ENCODE assay signal across 13 cellular contexts in the genomic region with DNA sequence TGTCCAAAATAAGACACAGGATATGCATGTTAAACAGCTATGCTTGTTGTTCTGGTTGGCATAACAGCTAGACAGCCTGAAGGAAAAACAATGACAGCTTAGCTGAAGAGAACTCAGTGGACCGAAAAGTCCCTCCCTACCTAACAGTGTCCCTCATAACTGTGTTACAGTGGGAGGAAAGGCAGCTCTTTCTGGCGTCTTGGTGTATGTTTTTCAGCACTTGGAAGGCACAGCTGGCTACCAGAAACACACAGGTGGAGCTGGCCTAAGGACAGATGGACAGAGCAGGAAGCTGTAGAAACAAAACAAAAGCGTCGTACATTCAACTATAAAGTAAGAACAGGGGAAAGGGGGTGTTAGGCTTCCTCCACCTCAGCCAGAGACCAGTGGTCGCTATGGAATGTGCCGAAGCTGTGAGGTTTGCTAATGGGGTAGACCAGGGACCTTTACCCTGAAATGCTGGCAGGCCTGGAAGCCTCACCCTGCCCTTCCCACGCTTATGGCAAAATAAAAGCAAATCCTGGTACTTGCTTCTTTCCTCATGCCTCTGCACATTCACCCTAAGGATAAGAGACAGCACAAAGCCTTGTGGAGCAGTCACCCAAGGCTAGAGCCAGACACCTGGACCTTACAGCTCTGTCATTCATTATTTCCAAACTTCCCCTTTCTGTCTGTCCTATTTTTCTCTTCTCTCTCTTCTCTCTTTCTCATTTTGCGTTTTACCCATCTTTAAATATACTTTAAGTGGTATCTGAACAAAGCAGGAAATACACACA.
DNase-seq lines count a peak whose midpoint lies in the region; ATAC-seq lines count a peak whose summit lies in the region.
"Had no signal": no experiment of that assay in that cellular context is flagged by ENCODE, and none has a peak within 500 bp of the region (broad histone marks: within the 10 kb centered on the region; RNA-seq: fewer than 3 reads in every experiment).

No MANE protein-coding gene starts in this region.

- no peak for ATAC-seq in GM21717 (IDR thresholded peaks at IDR 0.05; ENCODE audit: unreplicated experiment)
- ATAC-seq: natural killer cell treated with Interleukin-12 subunit alpha and Interleukin-12 subunit beta and Interleukin-15 and Interleukin-18, amount 100 ng/mL, for 72 hours; Right ventricle myocardium inferior had no signal

- intact Hi-C loops in head of caudate nucleus (cut with DNase I): no loop called here

- DNase-seq in DMS53 (lab: John Stamatoyannopoulos, UW) (peak; percentile 38), DMS53 treated with DMSO at 0.1 percent for 48 hours (lab: John Stamatoyannopoulos, UW; ENCODE audit: unreplicated experiment) (no peak), NCI-H2171 (lab: John Stamatoyannopoulos, UW) (peak; percentile 69), dermis microvascular lymphatic vessel endothelial cell (ENCODE audit: low read depth in 2 of 2) (peak; percentile 12 to 14), renal cortical epithelial cell (ENCODE audit: low read depth) (peak; percentile 95), head of caudate nucleus (no peak), hippocampal formation (lab: John Stamatoyannopoulos, UW) (no peak)
- DNase-seq: Caco-2, cortex of kidney, HCEC 1CT had no signal

Comparison
In these comparisons a context has a peak if more than half of its experiments do, and no peak if none do; other contexts are left out.
1. DNase-seq: peak in DMS53 (single experiment), NCI-H2171 (single experiment), dermis microvascular lymphatic vessel endothelial cell (2 of 2) and renal cortical epithelial cell (single experiment); none in DMS53 treated with DMSO at 0.1 percent for 48 hours (single experiment), head of caudate nucleus (0 of 42) and hippocampal formation (0 of 2).